In genomic region chr22:22942511-22943329, GRCh38 we compare ENCODE assay signal across 8 cellular contexts. TPM values are rescaled to one million over a fixed set of nuclear protein-coding genes. Genes with fewer than 3 reads are reported as not detected.
DNase-seq lines count a peak whose midpoint lies in the region; ATAC-seq, FAIRE-seq and TF ChIP-seq lines count a peak whose summit lies in the region.

No MANE protein-coding gene starts in this region.

- peak; percentile 57 for ATAC-seq in Right ventricle myocardium inferior
- ATAC-seq in HG03432 (IDR thresholded peaks at IDR 0.05; ENCODE audit: unreplicated experiment) = no peak
- ATAC-seq in GM18861 (IDR thresholded peaks at IDR 0.05; ENCODE audit: unreplicated experiment) = no peak

- DNase-seq in COLO829 (ENCODE audit: low spot score) (peak; percentile 76), HTR-8/SVneo (ENCODE audit: insufficient read length, low spot score) (peak; percentile 19), RWPE1 (ENCODE audit: low spot score) (peak; percentile 17), Right ventricle myocardium inferior (ENCODE audit: missing footprints) (no peak), pulmonary artery endothelial cell (ENCODE audit: low read depth, low spot score) (peak; percentile 24)
- peak; percentile 46 for DNase-seq in activated effector memory CD4-positive, alpha-beta T cell treated with Interleukin-2 at 50 U/mL for 16 hours

- FAIRE-seq in HTR-8/SVneo (lab: Jason Lieb, UNC) = no peak

- peak; percentile 72 for TF ChIP-seq CTCF in RWPE1 (conservative IDR thresholded peaks at IDR 0.05; ENCODE audit: low read depth)

- H3K27ac ChIP-seq in RWPE1 = no peak overlapping the region

- intact Hi-C loops in Right ventricle myocardium inferior (cut with DNase I) = no loop called here

- POLR2A ChIA-PET in RWPE1 (lab: Yijun Ruan, JAX; ENCODE audit: low non-redundant PET) = no interaction called here

- CTCF ChIA-PET in RWPE1 (lab: Yijun Ruan, JAX) = interaction anchor here (0.6 to 1.8 kb wide), 5 partner anchors 12 to 339 kb away, joined by 3 to 8 read pairs (median 3); no protein-coding TSS in a partner anchor

RNA-seq across cellular contexts. Expression of gene IGLL5, which starts 55.1 kb away (rescaled TPM):
- total RNA-seq in Right ventricle myocardium inferior = not detected
- not detected in 2 replicates for total RNA-seq in pulmonary artery endothelial cell
